In genomic region chr15:47985568-47985967, GRCh38 we compare ENCODE assay signal across 24 cellular contexts.
"Had no signal": no experiment of that assay in that cellular context is flagged by ENCODE, and none has a peak within 500 bp of the region (broad histone marks: within the 10 kb centered on the region; RNA-seq: fewer than 3 reads in every experiment).

No MANE protein-coding gene starts in this region.

- H3K27me3 Mint-ChIP-seq: effector memory CD8-positive, alpha-beta T cell; naive B cell had no signal

- H3K27ac ChIP-seq: colonic mucosa, epithelial cell of prostate, esophagus squamous epithelium, gastrocnemius medialis, heart right ventricle, left lung, lower lobe of right lung had no signal

- H3K36me3 Mint-ChIP-seq: naive B cell had no signal

- H3K27me3 ChIP-seq: colonic mucosa, gastrocnemius medialis, heart right ventricle, left lung had no signal

- H3K36me3 ChIP-seq: colonic mucosa, esophagus squamous epithelium, gastrocnemius medialis, heart right ventricle, left lung, lower lobe of right lung had no signal

- ATAC-seq: effector memory CD8-positive, alpha-beta T cell; esophagus mucosa; gastrocnemius medialis; heart right ventricle; left cardiac atrium; left lung; left ventricle myocardium superior; lower lobe of right lung; mucosa of descending colon had no signal

- H3K27ac Mint-ChIP-seq: dendritic cell treated with granulocyte-macrophage colony-stimulating factor and Interleukin-4, amounts not matched to agents 40 ng/mL and 50 ng/mL, for 4 days; endodermal cell; naive B cell had no signal

- H3K4me3 ChIP-seq: colonic mucosa, esophagus squamous epithelium, gastrocnemius medialis, heart right ventricle, left lung, lower lobe of right lung, mucosa of descending colon had no signal

- H3K4me1 Mint-ChIP-seq: naive B cell had no signal

- H3K4me1 ChIP-seq: colonic mucosa, esophagus squamous epithelium, gastrocnemius medialis, heart right ventricle had no signal

- H3K4me3 Mint-ChIP-seq: dendritic cell treated with granulocyte-macrophage colony-stimulating factor and Interleukin-4, amounts not matched to agents 40 ng/mL and 50 ng/mL, for 4 days; effector memory CD8-positive, alpha-beta T cell; endodermal cell; naive B cell had no signal

- H3K9me3 Mint-ChIP-seq: dendritic cell treated with granulocyte-macrophage colony-stimulating factor and Interleukin-4, amounts not matched to agents 40 ng/mL and 50 ng/mL, for 4 days; effector memory CD8-positive, alpha-beta T cell; endodermal cell; naive B cell had no signal

- DNase-seq: colonic mucosa; cortex of kidney; effector CD8-positive, alpha-beta T cell; effector memory CD8-positive, alpha-beta T cell; endodermal cell; erythroblast; esophagus squamous epithelium; foreskin fibroblast; foreskin melanocyte; gastrocnemius medialis; glutamatergic neuron; head of caudate nucleus; heart right ventricle; hippocampal formation; left cardiac atrium; left lung; left ventricle myocardium superior; lower lobe of right lung; mesenchymal stem cell; mucosa of descending colon; naive B cell had no signal

- H3K9me3 ChIP-seq: colonic mucosa, esophagus squamous epithelium, gastrocnemius medialis, heart right ventricle, left lung, lower lobe of right lung, mucosa of descending colon had no signal
